20 cellular contexts compared by ENCODE assay signal in the genomic region with DNA sequence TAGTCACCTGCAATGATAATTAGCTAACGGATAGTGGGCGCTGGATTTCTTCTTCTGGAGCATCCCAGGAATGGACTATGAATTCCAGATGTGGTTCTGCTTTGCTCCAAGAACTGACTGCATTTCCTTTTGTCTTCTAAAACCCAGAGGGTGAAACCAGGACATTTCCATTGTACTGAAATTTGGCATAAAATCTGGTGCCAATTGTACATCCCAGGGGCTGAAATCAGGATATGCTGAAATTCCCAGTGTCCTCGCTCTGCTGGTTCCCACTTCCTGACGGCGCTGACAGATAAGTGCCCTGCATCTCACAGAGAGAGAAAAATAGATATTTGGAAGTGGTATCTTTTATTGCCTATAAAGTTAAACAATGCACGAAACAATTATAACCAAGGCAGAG.
"Had no signal": no experiment of that assay in that cellular context is flagged by ENCODE, and none has a peak within 500 bp of the region (broad histone marks: within the 10 kb centered on the region; RNA-seq: fewer than 3 reads in every experiment).

No MANE protein-coding gene starts in this region.

- FAIRE-seq: colon, pancreas had no signal

- H3K27me3 ChIP-seq: esophagus squamous epithelium, pancreas, right lobe of liver, tibial artery, vagina had no signal

- H3K36me3 ChIP-seq: esophagus squamous epithelium, left lung, pancreas, right lobe of liver, spleen, tibial artery, upper lobe of right lung, vagina had no signal

- H3K27ac ChIP-seq: esophagus squamous epithelium, left lung, pancreas, right lobe of liver, spleen, tibial artery, upper lobe of right lung, vagina had no signal

- H3K4me1 ChIP-seq: pancreas, upper lobe of right lung had no signal

- DNase-seq: esophagus squamous epithelium; foreskin melanocyte; head of caudate nucleus; islet precursor cell; left lung; mesendoderm; naive B cell; occipital lobe; pancreas; right lobe of liver; spleen; stimulated activated CD4-positive, alpha-beta T cell treated with anti-CD3 and anti-CD28 coated beads, Interleukin-15, amount 100 ng/mL, for 24 hours; stimulated activated CD4-positive, alpha-beta T cell treated with anti-CD3 and anti-CD28 coated beads, Interleukin-1b, Interleukin-23, amount 100 ng/mL, for 48 hours; stimulated activated CD4-positive, alpha-beta T cell treated with anti-CD3 and anti-CD28 coated beads, Interleukin-4, amount 100 ng/mL, for 24 hours; tibial artery; upper lobe of right lung had no signal

- H3K9me3 ChIP-seq: esophagus squamous epithelium, left lung, pancreas, right lobe of liver, spleen, tibial artery, upper lobe of right lung, vagina had no signal

- ATAC-seq: left lung; pancreas; right lobe of liver; stimulated activated memory B cell treated with anti-CD40 and anti-IgM and Interleukin-4, amounts not matched to agents 10 μg/mL and 1 μg/mL and 100 μg/mL, for 72 hours; upper lobe of right lung had no signal

- H3K4me3 ChIP-seq: esophagus squamous epithelium, left lung, lung, pancreas, right lobe of liver, spleen, tibial artery, upper lobe of right lung, vagina had no signal
